In genomic region chr18:11258014-11258413, GRCh38 we compare ENCODE assay signal across 24 cellular contexts.
"Had no signal": no experiment of that assay in that cellular context is flagged by ENCODE, and none has a peak within 500 bp of the region (broad histone marks: within the 10 kb centered on the region; RNA-seq: fewer than 3 reads in every experiment).

No MANE protein-coding gene starts in this region.

- H3K4me3 ChIP-seq: esophagus muscularis mucosa, left lung, lower lobe of right lung, mucosa of descending colon, pancreas, psoas muscle, right atrium auricular region, suprapubic skin, transverse colon had no signal

- H3K4me3 Mint-ChIP-seq: activated CD8-positive, alpha-beta T cell treated with anti-CD3 and anti-CD28 coated beads for 36 hours; endodermal cell; natural killer cell treated with Interleukin-12 subunit alpha and Interleukin-12 subunit beta and Interleukin-15 and Interleukin-18, amount 100 ng/mL, for 72 hours had no signal

- H3K27me3 Mint-ChIP-seq: activated CD8-positive, alpha-beta T cell treated with anti-CD3 and anti-CD28 coated beads for 36 hours; natural killer cell treated with Interleukin-12 subunit alpha and Interleukin-12 subunit beta and Interleukin-15 and Interleukin-18, amount 100 ng/mL, for 72 hours had no signal

- H3K4me1 ChIP-seq: esophagus muscularis mucosa, left lung, lower lobe of right lung, pancreas, psoas muscle, right atrium auricular region, transverse colon had no signal

- H3K36me3 Mint-ChIP-seq: activated naive CD4-positive, alpha-beta T cell treated with anti-CD3 and anti-CD28 coated beads, Interleukin-2, amount 50 U/mL, for 72 hours; natural killer cell treated with Interleukin-12 subunit alpha and Interleukin-12 subunit beta and Interleukin-15 and Interleukin-18, amount 100 ng/mL, for 72 hours had no signal

- DNase-seq: activated CD4-positive, alpha-beta T cell treated with anti-CD3 and anti-CD28 coated beads, Interleukin-2, amount 50 U/mL, for 1 hour; activated CD4-positive, CD25-positive, alpha-beta regulatory T cell treated with anti-CD3 and anti-CD28 coated beads, Interleukin-2, amount 50 U/mL, for 72 hours; activated CD8-positive, alpha-beta T cell treated with anti-CD3 and anti-CD28 coated beads for 36 hours; activated naive CD4-positive, alpha-beta T cell; activated T-cell treated with anti-CD3 and anti-CD28 coated beads, Interleukin-2, amount 50 U/mL, for 48 hours; aorta; brain microvascular endothelial cell; cortex of kidney; endodermal cell; left lung; lower lobe of right lung; mesenchymal stem cell; mucosa of descending colon; pancreas; psoas muscle; stimulated activated naive CD4-positive, alpha-beta T cell; T-helper 2 cell; transverse colon had no signal

- H3K27ac Mint-ChIP-seq: activated CD8-positive, alpha-beta T cell treated with anti-CD3 and anti-CD28 coated beads for 36 hours; activated naive CD4-positive, alpha-beta T cell treated with anti-CD3 and anti-CD28 coated beads, Interleukin-2, amount 50 U/mL, for 72 hours; endodermal cell; natural killer cell treated with Interleukin-12 subunit alpha and Interleukin-12 subunit beta and Interleukin-15 and Interleukin-18, amount 100 ng/mL, for 72 hours had no signal

- H3K9me3 ChIP-seq: esophagus muscularis mucosa, lower lobe of right lung, neutrophil, pancreas, psoas muscle, right atrium auricular region, suprapubic skin had no signal

- H3K36me3 ChIP-seq: brain microvascular endothelial cell, esophagus muscularis mucosa, left lung, lower lobe of right lung, neutrophil, pancreas, right atrium auricular region, suprapubic skin, transverse colon had no signal

- H3K27me3 ChIP-seq: brain microvascular endothelial cell, esophagus muscularis mucosa, left lung, neutrophil, pancreas, right atrium auricular region, suprapubic skin, transverse colon had no signal

- H3K9me3 Mint-ChIP-seq: activated CD8-positive, alpha-beta T cell treated with anti-CD3 and anti-CD28 coated beads for 36 hours had no signal

- H3K27ac ChIP-seq: brain microvascular endothelial cell, esophagus muscularis mucosa, left lung, lower lobe of right lung, neutrophil, pancreas, psoas muscle, right atrium auricular region, suprapubic skin, transverse colon had no signal
